In genomic region chr12:60230103-60230502, GRCh38 we compare ENCODE assay signal across 20 cellular contexts.
DNase-seq lines count a peak whose midpoint lies in the region; ATAC-seq and TF ChIP-seq lines count a peak whose summit lies in the region.
"Had no signal": no experiment of that assay in that cellular context is flagged by ENCODE, and none has a peak within 500 bp of the region (broad histone marks: within the 10 kb centered on the region; RNA-seq: fewer than 3 reads in every experiment).

No MANE protein-coding gene starts in this region.

- no peak overlapping the region for H3K56ac ChIP-seq in IMR-90 (ENCODE audit: extremely low read depth, insufficient read depth, low read length)

- H2AK5ac ChIP-seq in IMR-90 (ENCODE audit: low read depth, low read length): no peak overlapping the region

- H3K18ac ChIP-seq in IMR-90 (ENCODE audit: low read depth, low read length): peak overlapping the region; percentile 23; the same call in 1 of the 2 replicates

- intact Hi-C loops in IMR-90 (cut with micrococcal nuclease): no loop called here

- DNase-seq in ELR (ENCODE audit: low read depth) (peak; percentile 3), IMR-90 (peak; percentile 59), foreskin fibroblast (peak; percentile 3 to 5), 8988T (no peak), MG63 (no peak)
- DNase-seq in effector memory CD4-positive, alpha-beta T cell: no peak
- DNase-seq: ACHN, DMS53, H7, NCI-H1092, NCI-H1436 treated with DMSO at 0.1 percent for 48 hours, NCI-H1930, NCI-H2227 treated with DMSO at 0.1 percent for 48 hours, NCI-H510A, NCI-H748 treated with DMSO at 0.1 percent for 48 hours, SHP77 treated with DMSO at 0.1 percent for 48 hours had no signal

- no peak overlapping the region for H4K91ac ChIP-seq in IMR-90 (ENCODE audit: insufficient read depth, low read depth, low read length)

- no peak for TF ChIP-seq POLR2A in IMR-90 (IDR thresholded peaks at IDR 0.05; ENCODE audit: low read depth, low read length)

- H2BK20ac ChIP-seq in IMR-90 (ENCODE audit: low read depth, low read length): no peak overlapping the region

- H3K14ac ChIP-seq in IMR-90 (replicated peaks; ENCODE audit: low read depth, low read length): no peak overlapping the region

- no peak overlapping the region for H3K9ac ChIP-seq in IMR-90 (ENCODE audit: low read depth, low read length)

- H4K20me1 ChIP-seq in IMR-90 (ENCODE audit: insufficient read depth, low read length): no peaks in the 10 kb centered on the region

- no peak overlapping the region for H3K4ac ChIP-seq in IMR-90 (ENCODE audit: low read depth, low read length)

- no peaks in the 10 kb centered on the region for H3K9me3 ChIP-seq in IMR-90 (ENCODE audit: control insufficient read depth, insufficient read depth, low read length)
- no peaks in the 10 kb centered on the region for H3K9me3 ChIP-seq in effector memory CD4-positive, alpha-beta T cell (ENCODE audit: control insufficient read depth, low read length)
- H3K9me3 ChIP-seq in MG63: 0 out of 2 replicates have a peak, but pooled peaks cover 2% of the 10 kb centered on the region

- H2AK9ac ChIP-seq in IMR-90 (replicated peaks; ENCODE audit: low read depth, low read length, poor library complexity): no peak overlapping the region

- in situ Hi-C loops in IMR-90 (cut with MboI; ENCODE audit: low sequenced_read_pairs): no loop called here

- H3K79me1 ChIP-seq in IMR-90 (ENCODE audit: low read depth in 1 of 2, low read length in 2 of 2): no peaks in the 10 kb centered on the region

- peak overlapping the region; percentile 36; the same call in 1 of the 2 replicates for H3K4me2 ChIP-seq in IMR-90 (ENCODE audit: low read depth, low read length)

- H3K27ac ChIP-seq in IMR-90 (ENCODE audit: insufficient read depth, low read length): no peak overlapping the region
- no peak overlapping the region for H3K27ac ChIP-seq in effector memory CD4-positive, alpha-beta T cell (ENCODE audit: insufficient read depth, low read length, poor library complexity, severe bottlenecking)
- H3K27ac ChIP-seq: RWPE1, SK-N-MC had no signal

- dilution Hi-C loops in IMR-90 (cut with HindIII; ENCODE audit: low sequenced_read_pairs, unreplicated experiment): no loop called here

- H3K36me3 ChIP-seq in IMR-90 (ENCODE audit: control insufficient read depth, insufficient read depth, low read length): no peaks in the 10 kb centered on the region
- no peaks in the 10 kb centered on the region for H3K36me3 ChIP-seq in effector memory CD4-positive, alpha-beta T cell (ENCODE audit: control insufficient read depth, insufficient read depth, low read length)
- H3K36me3 ChIP-seq in MG63: no peaks in the 10 kb centered on the region

- no peak overlapping the region for H3K4me3 ChIP-seq in IMR-90 (ENCODE audit: insufficient read depth, low read depth, low read length)
- no peak overlapping the region for H3K4me3 ChIP-seq in foreskin fibroblast (ENCODE audit: low read depth in 1 of 2, low read length in 2 of 2)
- no peak overlapping the region for H3K4me3 ChIP-seq in effector memory CD4-positive, alpha-beta T cell (ENCODE audit: insufficient read depth, low read depth, low read length, poor library complexity, severe bottlenecking)
- H3K4me3 ChIP-seq in MG63: no peak overlapping the region
- H3K4me3 ChIP-seq: GM12878, SK-N-MC had no signal

- H2BK15ac ChIP-seq in IMR-90 (ENCODE audit: low read depth, low read length): no peak overlapping the region

- POLR2A ChIA-PET in IMR-90 (lab: Charles Lee; ENCODE audit: unreplicated experiment): no interaction called here

- no CpG with 5 or more reads among the region's 4 CpGs for WGBS in IMR-90 (ENCODE audit: extremely low coverage in 2 of 2, insufficient read length in 1 of 2), 2 experiments

- CTCF ChIA-PET in IMR-90 (lab: Yijun Ruan, JAX): no interaction called here

- H2AFZ ChIP-seq in IMR-90 (replicated peaks; ENCODE audit: low read length, poor library complexity): no peak overlapping the region

- H3K9me1 ChIP-seq in IMR-90 (ENCODE audit: insufficient read depth, low read length): no peaks in the 10 kb centered on the region

- H2BK5ac ChIP-seq in IMR-90 (ENCODE audit: low read depth, low read length, poor library complexity, severe bottlenecking): peak overlapping the region; percentile 65

- no peak for TF ChIP-seq RAD21 in IMR-90 (IDR thresholded peaks at IDR 0.05; ENCODE audit: low read length)

- H3K27me3 ChIP-seq in IMR-90 (ENCODE audit: control insufficient read depth, insufficient read depth, low read length) (no peaks in the 10 kb centered on the region), MG63 (no peaks in the 10 kb centered on the region)
- no peaks in the 10 kb centered on the region for H3K27me3 ChIP-seq in effector memory CD4-positive, alpha-beta T cell (replicated peaks; ENCODE audit: control insufficient read depth, insufficient read depth, low read length, poor library complexity, severe bottlenecking)

- H3K23ac ChIP-seq in IMR-90 (ENCODE audit: low read depth, low read length): no peak overlapping the region

- TF ChIP-seq CTCF in IMR-90 (conservative IDR thresholded peaks at IDR 0.05; ENCODE audit: low read depth, low read length) (no peak), foreskin fibroblast (IDR thresholded peaks at IDR 0.05; ENCODE audit: low read depth, low read length) (no peak)

- BruUV-seq in IMR-90 (replicated peaks; lab: Mats Ljungman, UMichigan): no TSS peak

- H4K8ac ChIP-seq in IMR-90 (ENCODE audit: low read depth in 2 of 2, low read length in 2 of 2): no peak overlapping the region

- ATAC-seq in IMR-90 (ENCODE audit: low read depth): peak; percentile 61
- no peak for ATAC-seq in HG02884 (IDR thresholded peaks at IDR 0.05; ENCODE audit: unreplicated experiment)
- ATAC-seq: GM12878 had no signal

- H2BK120ac ChIP-seq in IMR-90 (ENCODE audit: low read depth, low read length): no peak overlapping the region

- H3K4me1 ChIP-seq in IMR-90 (ENCODE audit: control insufficient read depth, insufficient read depth, low read length): peaks cover 3% of the 10 kb centered on the region; the same call in 1 of the 2 replicates
- no peaks in the 10 kb centered on the region for H3K4me1 ChIP-seq in effector memory CD4-positive, alpha-beta T cell (ENCODE audit: control insufficient read depth, insufficient read depth, low read length, poor library complexity, severe bottlenecking)

- no peak overlapping the region for H4K5ac ChIP-seq in IMR-90 (ENCODE audit: low read depth, low read length)

TF ChIP-seq in IMR-90, 13 proteins besides CTCF, POLR2A, EP300 and RAD21:
- TF ChIP-seq SMC3 (IDR thresholded peaks at IDR 0.05; ENCODE audit: low read depth, low read length) (no peak), NFE2L2 (IDR thresholded peaks at IDR 0.05; ENCODE audit: low read depth, low read length) (no peak), CHD1 (IDR thresholded peaks at IDR 0.05; ENCODE audit: low read depth, low read length) (no peak), BHLHE40 (IDR thresholded peaks at IDR 0.05; ENCODE audit: low read depth, low read length) (no peak), CEBPB (IDR thresholded peaks at IDR 0.05; ENCODE audit: low read depth, low read length) (no peak), MAFK (IDR thresholded peaks at IDR 0.05; ENCODE audit: low read depth, low read length) (no peak), MAZ (IDR thresholded peaks at IDR 0.05; ENCODE audit: borderline replicate concordance, low read depth, low read length) (no peak), RFX5 (IDR thresholded peaks at IDR 0.05; ENCODE audit: low read depth, low read length) (no peak), RCOR1 (IDR thresholded peaks at IDR 0.05; ENCODE audit: insufficient replicate concordance, low read length) (no peak), ELK1 (IDR thresholded peaks at IDR 0.05; ENCODE audit: borderline replicate concordance, low read depth, low read length) (no peak), FOS (IDR thresholded peaks at IDR 0.05; ENCODE audit: low read depth, low read length) (no peak), MXI1 (IDR thresholded peaks at IDR 0.05; ENCODE audit: borderline replicate concordance, low read depth, low read length) (no peak), USF2 (IDR thresholded peaks at IDR 0.05; ENCODE audit: low read depth, low read length) (no peak)

Comparison
In these comparisons a context has a peak if more than half of its experiments do, and no peak if none do; other contexts are left out.
1. DNase-seq: peak in ELR (single experiment), IMR-90 (single experiment) and foreskin fibroblast (2 of 2); none in effector memory CD4-positive, alpha-beta T cell (0 of 3), 8988T (single experiment) and MG63 (single experiment).